2 cellular contexts compared by ENCODE assay signal in genomic region chr16:4103741-4104140, GRCh38.
TF ChIP-seq lines count a peak whose summit lies in the region.

No MANE protein-coding gene starts in this region.

TF ChIP-seq in IMR-90, 13 proteins besides CTCF, POLR2A, EP300 and RAD21:
- no peak for TF ChIP-seq CHD1 (IDR thresholded peaks at IDR 0.05; ENCODE audit: low read depth, low read length)
- TF ChIP-seq NFE2L2 (IDR thresholded peaks at IDR 0.05; ENCODE audit: low read depth, low read length): no peak
- TF ChIP-seq MAZ (IDR thresholded peaks at IDR 0.05; ENCODE audit: borderline replicate concordance, low read depth, low read length): no peak
- TF ChIP-seq SMC3 (IDR thresholded peaks at IDR 0.05; ENCODE audit: low read depth, low read length): no peak
- no peak for TF ChIP-seq FOS (IDR thresholded peaks at IDR 0.05; ENCODE audit: low read depth, low read length)
- no peak for TF ChIP-seq CEBPB (IDR thresholded peaks at IDR 0.05; ENCODE audit: low read depth, low read length)
- TF ChIP-seq, protein P1, sequence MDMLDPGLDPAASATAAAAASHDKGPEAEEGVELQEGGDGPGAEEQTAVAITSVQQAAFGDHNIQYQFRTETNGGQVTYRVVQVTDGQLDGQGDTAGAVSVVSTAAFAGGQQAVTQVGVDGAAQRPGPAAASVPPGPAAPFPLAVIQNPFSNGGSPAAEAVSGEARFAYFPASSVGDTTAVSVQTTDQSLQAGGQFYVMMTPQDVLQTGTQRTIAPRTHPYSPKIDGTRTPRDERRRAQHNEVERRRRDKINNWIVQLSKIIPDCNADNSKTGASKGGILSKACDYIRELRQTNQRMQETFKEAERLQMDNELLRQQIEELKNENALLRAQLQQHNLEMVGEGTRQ (IDR thresholded peaks at IDR 0.05; ENCODE audit: low read depth, low read length): no peak
- no peak for TF ChIP-seq ELK1 (IDR thresholded peaks at IDR 0.05; ENCODE audit: borderline replicate concordance, low read depth, low read length)
- no peak for TF ChIP-seq BHLHE40 (IDR thresholded peaks at IDR 0.05; ENCODE audit: low read depth, low read length)

TF ChIP-seq in K562, 482 proteins besides CTCF, POLR2A, EP300 and RAD21:
- TF ChIP-seq BRD9 (IDR thresholded peaks at IDR 0.05; ENCODE audit: low read depth, partially characterized antibody) (no peak), ZNF57 (CRISPR knock-in tag; IDR thresholded peaks at IDR 0.05) (no peak), NCOA6 (IDR thresholded peaks at IDR 0.05) (no peak), SAFB2 (IDR thresholded peaks at IDR 0.05; ENCODE audit: borderline replicate concordance, low read depth, low read length, severe bottlenecking) (no peak), PRMT5 (CRISPR knock-in tag; IDR thresholded peaks at IDR 0.05) (no peak), PRPF4 (IDR thresholded peaks at IDR 0.05; ENCODE audit: insufficient read depth, low read depth, low read length, poor library complexity, severe bottlenecking) (no peak), HNRNPUL1 (IDR thresholded peaks at IDR 0.05; ENCODE audit: low read length) (no peak), ATF7 (IDR thresholded peaks at IDR 0.05) (no peak), POLR2G (IDR thresholded peaks at IDR 0.05; ENCODE audit: low read depth, low read length) (no peak), ZNF444 (CRISPR knock-in tag; IDR thresholded peaks at IDR 0.05) (no peak), MEIS2 (IDR thresholded peaks at IDR 0.05; ENCODE audit: partially characterized antibody) (peak; percentile 70), MAFK (IDR thresholded peaks at IDR 0.05; ENCODE audit: low read length) (no peak), CEBPB (tag; IDR thresholded peaks at IDR 0.05) (no peak)
- TF ChIP-seq, protein P2, sequence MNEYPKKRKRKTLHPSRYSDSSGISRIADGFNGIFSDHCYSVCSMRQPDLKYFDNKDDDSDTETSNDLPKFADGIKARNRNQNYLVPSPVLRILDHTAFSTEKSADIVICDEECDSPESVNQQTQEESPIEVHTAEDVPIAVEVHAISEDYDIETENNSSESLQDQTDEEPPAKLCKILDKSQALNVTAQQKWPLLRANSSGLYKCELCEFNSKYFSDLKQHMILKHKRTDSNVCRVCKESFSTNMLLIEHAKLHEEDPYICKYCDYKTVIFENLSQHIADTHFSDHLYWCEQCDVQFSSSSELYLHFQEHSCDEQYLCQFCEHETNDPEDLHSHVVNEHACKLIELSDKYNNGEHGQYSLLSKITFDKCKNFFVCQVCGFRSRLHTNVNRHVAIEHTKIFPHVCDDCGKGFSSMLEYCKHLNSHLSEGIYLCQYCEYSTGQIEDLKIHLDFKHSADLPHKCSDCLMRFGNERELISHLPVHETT (CRISPR knock-in tag; conservative IDR thresholded peaks at IDR 0.05 in 1 of 2, IDR thresholded peaks at IDR 0.05 in 1 of 2): no peak
- TF ChIP-seq, protein P3, sequence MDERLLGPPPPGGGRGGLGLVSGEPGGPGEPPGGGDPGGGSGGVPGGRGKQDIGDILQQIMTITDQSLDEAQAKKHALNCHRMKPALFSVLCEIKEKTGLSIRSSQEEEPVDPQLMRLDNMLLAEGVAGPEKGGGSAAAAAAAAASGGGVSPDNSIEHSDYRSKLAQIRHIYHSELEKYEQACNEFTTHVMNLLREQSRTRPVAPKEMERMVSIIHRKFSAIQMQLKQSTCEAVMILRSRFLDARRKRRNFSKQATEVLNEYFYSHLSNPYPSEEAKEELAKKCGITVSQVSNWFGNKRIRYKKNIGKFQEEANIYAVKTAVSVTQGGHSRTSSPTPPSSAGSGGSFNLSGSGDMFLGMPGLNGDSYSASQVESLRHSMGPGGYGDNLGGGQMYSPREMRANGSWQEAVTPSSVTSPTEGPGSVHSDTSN (CRISPR knock-in tag; IDR thresholded peaks at IDR 0.05; ENCODE audit: low read depth): no peak
- TF ChIP-seq, protein P3 (tag; conservative IDR thresholded peaks at IDR 0.05; ENCODE audit: low read depth): peak; percentile 65
- TF ChIP-seq, protein P4, sequence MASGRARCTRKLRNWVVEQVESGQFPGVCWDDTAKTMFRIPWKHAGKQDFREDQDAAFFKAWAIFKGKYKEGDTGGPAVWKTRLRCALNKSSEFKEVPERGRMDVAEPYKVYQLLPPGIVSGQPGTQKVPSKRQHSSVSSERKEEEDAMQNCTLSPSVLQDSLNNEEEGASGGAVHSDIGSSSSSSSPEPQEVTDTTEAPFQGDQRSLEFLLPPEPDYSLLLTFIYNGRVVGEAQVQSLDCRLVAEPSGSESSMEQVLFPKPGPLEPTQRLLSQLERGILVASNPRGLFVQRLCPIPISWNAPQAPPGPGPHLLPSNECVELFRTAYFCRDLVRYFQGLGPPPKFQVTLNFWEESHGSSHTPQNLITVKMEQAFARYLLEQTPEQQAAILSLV (tag; IDR thresholded peaks at IDR 0.05): no peak
